Comparison of ENCODE assay signal across 1 cellular context in the genomic region with DNA sequence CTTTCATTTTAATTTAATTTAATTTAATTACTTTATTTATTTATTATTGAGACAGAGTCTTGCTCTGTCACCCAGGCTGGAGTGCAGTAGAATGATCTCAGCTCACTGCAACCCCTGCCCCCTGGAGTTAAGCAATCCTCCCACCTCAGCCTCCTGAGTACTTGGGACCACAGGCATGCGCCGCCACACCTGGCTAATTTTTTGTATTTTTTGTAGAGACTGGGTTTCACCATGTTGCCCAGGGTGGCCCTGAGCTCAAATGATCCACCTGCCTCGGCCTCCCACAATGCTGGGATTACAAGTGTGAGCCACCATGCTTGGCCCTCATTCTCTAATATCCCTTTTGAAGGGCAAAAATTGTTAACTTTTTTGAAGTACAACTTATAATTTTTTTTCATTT.
TF ChIP-seq lines count a peak whose summit lies in the region.

No MANE protein-coding gene starts in this region.

TF ChIP-seq in K562, 482 proteins besides CTCF, POLR2A, EP300 and RAD21 (continued from another document):
- no peak for TF ChIP-seq ZNF655 (CRISPR knock-in tag; IDR thresholded peaks at IDR 0.05)
- no peak for TF ChIP-seq RBM25 (IDR thresholded peaks at IDR 0.05; ENCODE audit: low read depth, low read length, severe bottlenecking)
- TF ChIP-seq ZNF23 (CRISPR knock-in tag; IDR thresholded peaks at IDR 0.05): no peak
- no peak for TF ChIP-seq FOXP4 (CRISPR knock-in tag; IDR thresholded peaks at IDR 0.05; ENCODE audit: borderline replicate concordance)
- TF ChIP-seq ZFP36 (IDR thresholded peaks at IDR 0.05; ENCODE audit: low read depth, low read length, partially characterized antibody): no peak
- TF ChIP-seq ZNF253 (CRISPR knock-in tag; conservative IDR thresholded peaks at IDR 0.05): no peak
- no peak for TF ChIP-seq CBX2 (IDR thresholded peaks at IDR 0.05; ENCODE audit: insufficient read depth, low read length, poor library complexity, severe bottlenecking)
- TF ChIP-seq SAFB (IDR thresholded peaks at IDR 0.05; ENCODE audit: borderline replicate concordance, low read depth, low read length): no peak
- no peak for TF ChIP-seq ARID1B (IDR thresholded peaks at IDR 0.05)
- no peak for TF ChIP-seq ZZZ3 (IDR thresholded peaks at IDR 0.05)
- TF ChIP-seq, protein P1, sequence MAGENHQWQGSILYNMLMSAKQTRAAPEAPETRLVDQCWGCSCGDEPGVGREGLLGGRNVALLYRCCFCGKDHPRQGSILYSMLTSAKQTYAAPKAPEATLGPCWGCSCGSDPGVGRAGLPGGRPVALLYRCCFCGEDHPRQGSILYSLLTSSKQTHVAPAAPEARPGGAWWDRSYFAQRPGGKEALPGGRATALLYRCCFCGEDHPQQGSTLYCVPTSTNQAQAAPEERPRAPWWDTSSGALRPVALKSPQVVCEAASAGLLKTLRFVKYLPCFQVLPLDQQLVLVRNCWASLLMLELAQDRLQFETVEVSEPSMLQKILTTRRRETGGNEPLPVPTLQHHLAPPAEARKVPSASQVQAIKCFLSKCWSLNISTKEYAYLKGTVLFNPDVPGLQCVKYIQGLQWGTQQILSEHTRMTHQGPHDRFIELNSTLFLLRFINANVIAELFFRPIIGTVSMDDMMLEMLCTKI (IDR thresholded peaks at IDR 0.05; ENCODE audit: partially characterized antibody): no peak
- TF ChIP-seq, protein P2, sequence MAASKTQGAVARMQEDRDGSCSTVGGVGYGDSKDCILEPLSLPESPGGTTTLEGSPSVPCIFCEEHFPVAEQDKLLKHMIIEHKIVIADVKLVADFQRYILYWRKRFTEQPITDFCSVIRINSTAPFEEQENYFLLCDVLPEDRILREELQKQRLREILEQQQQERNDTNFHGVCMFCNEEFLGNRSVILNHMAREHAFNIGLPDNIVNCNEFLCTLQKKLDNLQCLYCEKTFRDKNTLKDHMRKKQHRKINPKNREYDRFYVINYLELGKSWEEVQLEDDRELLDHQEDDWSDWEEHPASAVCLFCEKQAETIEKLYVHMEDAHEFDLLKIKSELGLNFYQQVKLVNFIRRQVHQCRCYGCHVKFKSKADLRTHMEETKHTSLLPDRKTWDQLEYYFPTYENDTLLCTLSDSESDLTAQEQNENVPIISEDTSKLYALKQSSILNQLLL (CRISPR knock-in tag; IDR thresholded peaks at IDR 0.05; ENCODE audit: borderline replicate concordance): no peak
- TF ChIP-seq MXI1 (IDR thresholded peaks at IDR 0.05; ENCODE audit: low read depth, low read length): no peak
TF ChIP-seq in K562: peak in this region for 0.
